ENCODE assay signal across 1 cellular context in genomic region chr12:126051611-126052107, GRCh38.
TF ChIP-seq lines count a peak whose summit lies in the region.

No MANE protein-coding gene starts in this region.

TF ChIP-seq in H1, 55 proteins besides CTCF, POLR2A, EP300 and RAD21 (continued from another document):
- TF ChIP-seq CHD7 (IDR thresholded peaks at IDR 0.05; ENCODE audit: insufficient replicate concordance, low read length): no peak
- TF ChIP-seq PHF8 (conservative IDR thresholded peaks at IDR 0.05; ENCODE audit: low read depth, low read length): no peak
- no peak for TF ChIP-seq EGR1 (IDR thresholded peaks at IDR 0.05; ENCODE audit: borderline replicate concordance, low read depth, low read length)
- no peak for TF ChIP-seq KDM5A (IDR thresholded peaks at IDR 0.05; ENCODE audit: low read length)
- TF ChIP-seq ZNF274 (IDR thresholded peaks at IDR 0.05; ENCODE audit: borderline replicate concordance, extremely low read depth, low read length): no peak
- no peak for TF ChIP-seq RFX5 (IDR thresholded peaks at IDR 0.05; ENCODE audit: borderline replicate concordance, low read depth, low read length)
- no peak for TF ChIP-seq TBP (IDR thresholded peaks at IDR 0.05; ENCODE audit: low read depth, low read length)
- TF ChIP-seq NRF1 (IDR thresholded peaks at IDR 0.05; ENCODE audit: low read depth, low read length): no peak
- no peak for TF ChIP-seq KDM1A (IDR thresholded peaks at IDR 0.05; ENCODE audit: borderline replicate concordance, low read length)
